In the genomic region with DNA sequence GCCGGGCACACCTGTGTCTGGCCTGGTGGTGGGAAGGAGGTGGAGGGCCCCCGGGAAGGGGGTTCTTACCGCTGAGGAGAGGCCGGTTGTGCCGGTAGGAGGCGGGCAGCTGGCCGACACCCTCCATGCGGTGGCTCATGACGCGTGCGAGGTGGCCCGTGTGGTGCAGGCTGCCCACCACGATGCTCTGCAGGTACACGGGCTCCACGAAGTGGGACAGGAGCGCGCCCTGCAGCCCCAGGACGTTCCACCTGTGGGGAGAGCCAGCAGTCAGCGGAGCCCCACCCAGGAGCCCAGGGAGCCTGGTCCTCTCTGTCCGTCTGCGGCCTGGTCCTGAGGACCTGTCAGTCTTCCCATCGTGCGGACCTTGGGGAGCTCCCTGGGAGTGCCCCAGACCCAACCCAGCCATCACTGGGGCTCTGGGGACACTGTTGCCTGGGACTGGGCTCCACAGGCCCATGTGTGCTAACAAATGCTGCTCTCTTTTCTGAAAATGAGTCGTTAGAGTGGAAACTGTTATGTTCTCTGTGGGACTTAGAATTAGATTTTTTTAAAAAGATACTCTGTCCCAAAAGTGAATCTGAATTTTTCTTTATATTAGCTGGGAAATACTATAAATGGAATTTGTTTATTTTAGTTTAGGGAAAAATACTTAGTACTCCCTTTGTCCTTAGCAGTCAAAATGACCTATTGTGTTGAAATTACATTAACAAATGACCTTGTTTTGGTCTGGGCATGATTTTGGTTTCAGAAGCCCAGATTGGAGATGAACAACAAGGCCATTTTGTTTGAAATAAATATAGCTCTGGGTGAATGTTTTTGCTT, we compare ENCODE assay signal across 22 cellular contexts.
DNase-seq lines count a peak whose midpoint lies in the region; ATAC-seq lines count a peak whose summit lies in the region.
"Had no signal": no experiment of that assay in that cellular context is flagged by ENCODE, and none has a peak within 500 bp of the region (broad histone marks: within the 10 kb centered on the region; RNA-seq: fewer than 3 reads in every experiment).

No MANE protein-coding gene starts in this region.

- no peak overlapping the region for H3K9ac ChIP-seq in rectal smooth muscle tissue (ENCODE audit: low read length)

- H3K27ac ChIP-seq in layer of hippocampus (ENCODE audit: low read depth, low read length) (peak overlapping the region; percentile 100), rectal smooth muscle tissue (ENCODE audit: low read depth, low read length) (peak overlapping the region; percentile 24)

- no peak for ATAC-seq in activated T-cell treated with anti-CD3 and anti-CD28 coated beads, Interleukin-2, amount 50 U/mL, for 72 hours (replicated peaks in 1 of 2)
- no peak for ATAC-seq in GM19035 (IDR thresholded peaks at IDR 0.05; ENCODE audit: unreplicated experiment)
- no peak for ATAC-seq in HG03571 (IDR thresholded peaks at IDR 0.05; ENCODE audit: unreplicated experiment)
- no peak for ATAC-seq in GM19397 (IDR thresholded peaks at IDR 0.05; ENCODE audit: unreplicated experiment)
- ATAC-seq: HepG2 had no signal

- H3K4me1 Mint-ChIP-seq in activated T-cell treated with anti-CD3 and anti-CD28 coated beads, Interleukin-2, amount 50 U/mL, for 24 hours (ENCODE audit: low read depth): no peaks in the 10 kb centered on the region
- no peaks in the 10 kb centered on the region for H3K4me1 Mint-ChIP-seq in activated T-cell treated with anti-CD3 and anti-CD28 coated beads, Interleukin-2, amount 50 U/mL, for 72 hours (ENCODE audit: low read depth)
- H3K4me1 Mint-ChIP-seq: B cell had no signal

- DNase-seq in activated T-cell treated with anti-CD3 and anti-CD28 coated beads, Interleukin-2, amount 50 U/mL, for 24 hours: peak; percentile 9
- no peak for DNase-seq in activated T-cell treated with anti-CD3 and anti-CD28 coated beads, Interleukin-2, amount 50 U/mL, for 72 hours
- DNase-seq in effector CD8-positive, alpha-beta T cell (lab: John Stamatoyannopoulos, UW): no peak
- DNase-seq: 8988T; activated CD4-positive, alpha-beta T cell treated with anti-CD3 and anti-CD28 coated beads, Interleukin-2, amount 50 U/mL, for 1 hour; activated naive CD4-positive, alpha-beta T cell treated with anti-CD3 and anti-CD28 coated beads for 36 hours; aorta; cerebellar nuclear complex; NCI-H1436 treated with DMSO at 0.1 percent for 48 hours; NCI-H2171; NCI-H526 treated with DMSO at 0.1 percent for 48 hours; Right ventricle myocardium superior; T-helper 1 cell; trophoblast cell had no signal

- H3K4me1 ChIP-seq in rectal smooth muscle tissue (ENCODE audit: control insufficient read depth, insufficient read depth, low read length): no peaks in the 10 kb centered on the region

- H3K27me3 Mint-ChIP-seq in activated T-cell treated with anti-CD3 and anti-CD28 coated beads, Interleukin-2, amount 50 U/mL, for 24 hours: no peaks in the 10 kb centered on the region
- no peaks in the 10 kb centered on the region for H3K27me3 Mint-ChIP-seq in activated T-cell treated with anti-CD3 and anti-CD28 coated beads, Interleukin-2, amount 50 U/mL, for 72 hours (ENCODE audit: low read depth)

- H3K4me3 Mint-ChIP-seq in activated T-cell treated with anti-CD3 and anti-CD28 coated beads, Interleukin-2, amount 50 U/mL, for 24 hours: no peak overlapping the region
- no peak overlapping the region for H3K4me3 Mint-ChIP-seq in activated T-cell treated with anti-CD3 and anti-CD28 coated beads, Interleukin-2, amount 50 U/mL, for 72 hours
- H3K4me3 Mint-ChIP-seq: activated naive CD4-positive, alpha-beta T cell treated with anti-CD3 and anti-CD28 coated beads for 36 hours; B cell; nephron had no signal

- H3K9me3 Mint-ChIP-seq in activated T-cell treated with anti-CD3 and anti-CD28 coated beads, Interleukin-2, amount 50 U/mL, for 24 hours: no peaks in the 10 kb centered on the region
- no peaks in the 10 kb centered on the region for H3K9me3 Mint-ChIP-seq in activated T-cell treated with anti-CD3 and anti-CD28 coated beads, Interleukin-2, amount 50 U/mL, for 72 hours
- H3K9me3 Mint-ChIP-seq: activated naive CD4-positive, alpha-beta T cell treated with anti-CD3 and anti-CD28 coated beads for 36 hours; nephron had no signal

- H3K27me3 ChIP-seq in layer of hippocampus (ENCODE audit: control insufficient read depth, insufficient read depth, low read length) (no peaks in the 10 kb centered on the region), rectal smooth muscle tissue (ENCODE audit: control insufficient read depth, insufficient read depth, low read length) (peaks cover 2% of the 10 kb centered on the region)

- no peak overlapping the region for H3K4me3 ChIP-seq in rectal smooth muscle tissue (ENCODE audit: low read length)

- H3K36me3 Mint-ChIP-seq in activated T-cell treated with anti-CD3 and anti-CD28 coated beads, Interleukin-2, amount 50 U/mL, for 24 hours (ENCODE audit: low read depth): no peaks in the 10 kb centered on the region
- H3K36me3 Mint-ChIP-seq in activated T-cell treated with anti-CD3 and anti-CD28 coated beads, Interleukin-2, amount 50 U/mL, for 72 hours (ENCODE audit: insufficient read depth in 2 of 2): no peaks in the 10 kb centered on the region

- H3K27ac Mint-ChIP-seq in activated T-cell treated with anti-CD3 and anti-CD28 coated beads, Interleukin-2, amount 50 U/mL, for 24 hours: no peak overlapping the region
- H3K27ac Mint-ChIP-seq in activated T-cell treated with anti-CD3 and anti-CD28 coated beads, Interleukin-2, amount 50 U/mL, for 72 hours: no peak overlapping the region
- H3K27ac Mint-ChIP-seq: activated naive CD4-positive, alpha-beta T cell treated with anti-CD3 and anti-CD28 coated beads for 36 hours; B cell; nephron had no signal

- H3K36me3 ChIP-seq in rectal smooth muscle tissue (ENCODE audit: control insufficient read depth, insufficient read depth, low read length): no peaks in the 10 kb centered on the region
